Comparison of ENCODE assay signal across 8 cellular contexts in the genomic region with DNA sequence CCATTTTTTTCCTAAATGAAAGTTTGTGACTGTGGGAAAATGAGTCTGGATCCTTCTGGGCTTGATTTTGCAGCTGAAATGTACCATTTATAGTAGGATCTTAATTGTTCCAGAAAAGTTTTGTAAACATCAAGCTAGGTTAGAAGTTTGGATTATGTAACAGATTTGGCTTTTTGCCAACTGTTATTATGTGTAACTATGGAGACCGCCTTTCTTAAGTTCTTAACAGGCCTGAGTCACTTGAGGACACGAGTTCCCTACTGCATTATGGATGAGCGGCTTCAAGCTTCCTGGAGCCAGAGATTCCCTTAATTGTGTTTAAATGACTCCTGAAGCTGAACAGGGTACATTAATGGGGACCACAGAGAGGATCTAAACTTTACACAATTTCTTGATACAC.
DNase-seq lines count a peak whose midpoint lies in the region; ATAC-seq and FAIRE-seq lines count a peak whose summit lies in the region.

No MANE protein-coding gene starts in this region.

- no peak for FAIRE-seq in urothelium cell line (lab: Jason Lieb, UNC)

- no peak for ATAC-seq in HG03196 (IDR thresholded peaks at IDR 0.05; ENCODE audit: unreplicated experiment)
- no peak for ATAC-seq in HG02588 (IDR thresholded peaks at IDR 0.05; ENCODE audit: unreplicated experiment)
- ATAC-seq in HG03571 (IDR thresholded peaks at IDR 0.05; ENCODE audit: unreplicated experiment) = no peak

- DNase-seq in EL = peak; percentile 71
- peak; percentile 74 for DNase-seq in NCI-H2171 (lab: John Stamatoyannopoulos, UW)
- DNase-seq in brain pericyte (ENCODE audit: low read depth, low spot score) = peak; percentile 75
- peak; percentile 70 for DNase-seq in left kidney (ENCODE audit: low read depth, low spot score)
- peak; percentile 74 for DNase-seq in urothelium cell line (ENCODE audit: low spot score)
